Comparison of ENCODE assay signal across 7 cellular contexts in genomic region chr19:55642153-55643002, GRCh38. TPM values are rescaled to one million over a fixed set of nuclear protein-coding genes. Genes with fewer than 3 reads are reported as not detected.
A peak's percentile ranks its signal among the peaks of the same experiment; 100 is the strongest.
DNase-seq lines count a peak whose midpoint lies in the region; ATAC-seq, FAIRE-seq and TF ChIP-seq lines count a peak whose summit lies in the region.

No MANE protein-coding gene starts in this region.

- no peak for FAIRE-seq in GM12892 (lab: Jason Lieb, UNC)

- H3K4me3 Mint-ChIP-seq in activated naive CD8-positive, alpha-beta T cell treated with anti-CD3 and anti-CD28 coated beads, Interleukin-2, amount 50 U/mL, for 24 hours, result peak overlapping the region; percentile 94
- peak overlapping the region; percentile 89 to 96 (median 94) for H3K4me3 Mint-ChIP-seq in immature natural killer cell

- peaks cover 60% of the 10 kb centered on the region for H3K36me3 Mint-ChIP-seq in activated naive CD8-positive, alpha-beta T cell treated with anti-CD3 and anti-CD28 coated beads, Interleukin-2, amount 50 U/mL, for 24 hours (ENCODE audit: low read depth)
- peaks cover 3 to 4% (median 3%) of the 10 kb centered on the region in 3 donors for H3K36me3 Mint-ChIP-seq in immature natural killer cell

- H3K27me3 Mint-ChIP-seq in activated naive CD8-positive, alpha-beta T cell treated with anti-CD3 and anti-CD28 coated beads, Interleukin-2, amount 50 U/mL, for 24 hours, result peaks cover 2% of the 10 kb centered on the region
- peaks cover 5 to 8% (median 5%) of the 10 kb centered on the region in 3 donors for H3K27me3 Mint-ChIP-seq in immature natural killer cell (ENCODE audit: low read depth in 3 of 3)

- ATAC-seq in activated naive CD8-positive, alpha-beta T cell treated with anti-CD3 and anti-CD28 coated beads, Interleukin-2, amount 50 U/mL, for 24 hours, result peak; percentile 18
- no peak for ATAC-seq in GM19467 (IDR thresholded peaks at IDR 0.05; ENCODE audit: unreplicated experiment)

- TF ChIP-seq POLR2A in GM12892 (IDR thresholded peaks at IDR 0.05; ENCODE audit: low read depth, low read length), result 0 out of 2 replicates have a peak, but pooled peaks have one; percentile 29

- peak overlapping the region; percentile 99 for H3K27ac Mint-ChIP-seq in activated naive CD8-positive, alpha-beta T cell treated with anti-CD3 and anti-CD28 coated beads, Interleukin-2, amount 50 U/mL, for 24 hours
- H3K27ac Mint-ChIP-seq in immature natural killer cell, result peak overlapping the region; percentile 79 to 94 (median 92)

- peaks cover 70% of the 10 kb centered on the region for H3K4me1 Mint-ChIP-seq in activated naive CD8-positive, alpha-beta T cell treated with anti-CD3 and anti-CD28 coated beads, Interleukin-2, amount 50 U/mL, for 24 hours
- peaks cover 49 to 63% of the 10 kb centered on the region in 2 donors for H3K4me1 Mint-ChIP-seq in immature natural killer cell

- no peak for DNase-seq in GM12892 (ENCODE audit: insufficient read length)
- peak; percentile 38 for DNase-seq in M059J (ENCODE audit: low read depth)
- DNase-seq in activated naive CD8-positive, alpha-beta T cell treated with anti-CD3 and anti-CD28 coated beads, Interleukin-2, amount 50 U/mL, for 24 hours, result peak; percentile 54
- no peak for DNase-seq in immature natural killer cell
- peak; percentile 60 for DNase-seq in stimulated activated CD8-positive, alpha-beta memory T cell treated with anti-CD3 and anti-CD28 coated beads, Interleukin-4, amount 100 ng/mL, for 48 hours
- DNase-seq in HPDE6-E6E7 (ENCODE audit: extremely low spot score), result no peak

- H3K9me3 Mint-ChIP-seq in activated naive CD8-positive, alpha-beta T cell treated with anti-CD3 and anti-CD28 coated beads, Interleukin-2, amount 50 U/mL, for 24 hours, result no peaks in the 10 kb centered on the region
- no peaks in the 10 kb centered on the region for H3K9me3 Mint-ChIP-seq in immature natural killer cell

RNA-seq across cellular contexts. Expression of gene ZNF581, which starts 1.1 kb away (rescaled TPM):
- polyA plus RNA-seq in GM12892 (2012; ENCODE audit: missing spikeins), result 27.0 TPM
- 12.6 and 15.9 TPM in 2 replicates for total RNA-seq in M059J (2014; rRNA removed; shearing (Covaris generic))
- 10 to 100 TPM in 2 of 3 donors, 1 to 10 TPM in 1; 8.4 to 24.9 (median 20.6) TPM for polyA plus RNA-seq in immature natural killer cell

RNA-seq across cellular contexts. Expression of gene ZNF580, which starts 1.6 kb away (rescaled TPM):
- polyA plus RNA-seq in GM12892 (2012; ENCODE audit: missing spikeins), result 14.4 TPM
- 18.2 and 20.9 TPM in 2 replicates for total RNA-seq in M059J (2014; rRNA removed; shearing (Covaris generic))
- 10 to 100 TPM in 2 of 3 donors, 1 to 10 TPM in 1; 9.6 to 27.8 (median 13.8) TPM for polyA plus RNA-seq in immature natural killer cell

RNA-seq across cellular contexts. Expression of gene CCDC106, which starts 5.6 kb away (rescaled TPM):
- 20.1 TPM for polyA plus RNA-seq in GM12892 (2012; ENCODE audit: missing spikeins)
- total RNA-seq in M059J (2014; rRNA removed; shearing (Covaris generic)), result 4.9 and 5.1 TPM in 2 replicates
- 1 to 10 TPM in 2 of 3 donors, not detected in 1; 1.1 to 1.7 TPM for polyA plus RNA-seq in immature natural killer cell

RNA-seq across cellular contexts. Expression of gene U2AF2, which starts 12.5 kb away (rescaled TPM):
- polyA plus RNA-seq in GM12892 (2012; ENCODE audit: missing spikeins), result 137 TPM
- 140 and 148 TPM in 2 replicates for total RNA-seq in M059J (2014; rRNA removed; shearing (Covaris generic))
- 10 to 100 TPM in 1 of 3 donors, 1 to 10 TPM in 2; 3.1 to 17.0 (median 8.0) TPM for polyA plus RNA-seq in immature natural killer cell

RNA-seq across cellular contexts. Expression of gene ZNF784, which starts 18.0 kb away (rescaled TPM):
- 2.5 TPM for polyA plus RNA-seq in GM12892 (2012; ENCODE audit: missing spikeins)
- 2.2 and 5.1 TPM in 2 replicates for total RNA-seq in M059J (2014; rRNA removed; shearing (Covaris generic))
- under 1 TPM; 0.59 to 0.78 (median 0.62) TPM for polyA plus RNA-seq in immature natural killer cell

Comparison
In these comparisons a context has a peak if more than half of its experiments do, and no peak if none do; other contexts are left out.
1. DNase-seq: peak in M059J (single experiment), activated naive CD8-positive, alpha-beta T cell treated with anti-CD3 and anti-CD28 coated beads, Interleukin-2, amount 50 U/mL, for 24 hours (single experiment) and stimulated activated CD8-positive, alpha-beta memory T cell treated with anti-CD3 and anti-CD28 coated beads, Interleukin-4, amount 100 ng/mL, for 48 hours (single experiment); none in GM12892 (single experiment), immature natural killer cell (0 of 3) and HPDE6-E6E7 (single experiment).